ENCODE assay signal across 9 cellular contexts in genomic region chr5:160506006-160507004, GRCh38.
DNase-seq lines count a peak whose midpoint lies in the region; ATAC-seq and TF ChIP-seq lines count a peak whose summit lies in the region.
"Had no signal": no experiment of that assay in that cellular context is flagged by ENCODE, and none has a peak within 500 bp of the region (broad histone marks: within the 10 kb centered on the region; RNA-seq: fewer than 3 reads in every experiment).

No MANE protein-coding gene starts in this region.

- BruUV-seq in Caco-2 (replicated peaks; lab: Mats Ljungman, UMichigan) = no TSS peak

- H3K36me3 Mint-ChIP-seq in activated naive CD8-positive, alpha-beta T cell treated with anti-CD3 and anti-CD28 coated beads for 36 hours = no peaks in the 10 kb centered on the region
- H3K36me3 Mint-ChIP-seq in Caco-2 (ENCODE audit: insufficient read depth, unreplicated experiment) = no peaks in the 10 kb centered on the region

- no peaks in the 10 kb centered on the region for H3K4me1 ChIP-seq in Caco-2

- POLR2A ChIA-PET in Caco-2 (lab: Charles Lee) = no interaction called here

- peak overlapping the region; percentile 69 for H3K27ac Mint-ChIP-seq in activated naive CD8-positive, alpha-beta T cell treated with anti-CD3 and anti-CD28 coated beads for 36 hours
- no peak overlapping the region for H3K27ac Mint-ChIP-seq in Caco-2 (ENCODE audit: unreplicated experiment)

- no peaks in the 10 kb centered on the region for H3K9me3 Mint-ChIP-seq in activated naive CD8-positive, alpha-beta T cell treated with anti-CD3 and anti-CD28 coated beads for 36 hours
- H3K9me3 Mint-ChIP-seq in Caco-2 (ENCODE audit: unreplicated experiment) = no peaks in the 10 kb centered on the region

- H3K4me3 Mint-ChIP-seq in activated naive CD8-positive, alpha-beta T cell treated with anti-CD3 and anti-CD28 coated beads for 36 hours = peak overlapping the region; percentile 26
- no peak overlapping the region for H3K4me3 Mint-ChIP-seq in Caco-2 (ENCODE audit: unreplicated experiment)

- no peak for TF ChIP-seq CTCF in Caco-2 (IDR thresholded peaks at IDR 0.05; ENCODE audit: insufficient read depth in 1 of 2, low read depth in 1 of 2, low read length in 1 of 2, severe bottlenecking in 1 of 2, unreplicated experiment in 1 of 2)

- no peaks in the 10 kb centered on the region for H3K27me3 ChIP-seq in Caco-2 (replicated peaks; ENCODE audit: control insufficient read depth, insufficient read depth, low read length)
- H3K27me3 ChIP-seq: tibial nerve had no signal

- H3K27me3 Mint-ChIP-seq in activated naive CD8-positive, alpha-beta T cell treated with anti-CD3 and anti-CD28 coated beads for 36 hours = no peaks in the 10 kb centered on the region
- no peaks in the 10 kb centered on the region for H3K27me3 Mint-ChIP-seq in Caco-2 (ENCODE audit: insufficient read depth, unreplicated experiment)

- DNase-seq in RPMI7951 (ENCODE audit: low read depth) = peak; percentile 88
- DNase-seq in activated naive CD8-positive, alpha-beta T cell treated with anti-CD3 and anti-CD28 coated beads for 36 hours = peak; percentile 74
- peak; percentile 66 for DNase-seq in left kidney (ENCODE audit: low read depth, low spot score)
- DNase-seq in stimulated activated CD8-positive, alpha-beta memory T cell treated with anti-CD3 and anti-CD28 coated beads, Interleukin-4, amount 100 ng/mL, for 1 hour (ENCODE audit: low read depth in 2 of 2, low spot score in 1 of 2) = peak; percentile 37 to 57
- no peak for DNase-seq in Caco-2
- no peak for DNase-seq in DMS153 treated with DMSO at 0.1 percent for 48 hours (lab: John Stamatoyannopoulos, UW; ENCODE audit: unreplicated experiment)

- intact Hi-C loops in Caco-2 (cut with micrococcal nuclease; ENCODE audit: unreplicated experiment) = loop anchor here (5.0 kb wide), 1 partner anchor 141 kb away; no protein-coding TSS in a partner anchor

- H3K9me3 ChIP-seq in Caco-2 = no peaks in the 10 kb centered on the region
- H3K9me3 ChIP-seq: tibial nerve had no signal

- ATAC-seq in GM18520 (IDR thresholded peaks at IDR 0.05; ENCODE audit: unreplicated experiment) = peak; percentile 58
- peak; percentile 83 for ATAC-seq in HG02642 (IDR thresholded peaks at IDR 0.05; ENCODE audit: poor library complexity, unreplicated experiment)

- H3K36me3 ChIP-seq in Caco-2 (ENCODE audit: control insufficient read depth, insufficient read depth, low read length) = no peaks in the 10 kb centered on the region
- H3K36me3 ChIP-seq: tibial nerve had no signal

- H3K4me3 ChIP-seq in Caco-2 (ENCODE audit: low read depth, low read length) = no peak overlapping the region
- H3K4me3 ChIP-seq: tibial nerve had no signal

- peaks cover 28% of the 10 kb centered on the region for H3K4me1 Mint-ChIP-seq in activated naive CD8-positive, alpha-beta T cell treated with anti-CD3 and anti-CD28 coated beads for 36 hours
- H3K4me1 Mint-ChIP-seq in Caco-2 (ENCODE audit: low read depth, unreplicated experiment) = no peaks in the 10 kb centered on the region

- CTCF ChIA-PET in Caco-2 (lab: Charles Lee) = interaction anchor here (3.5 kb wide), 1 partner anchor 67 kb away, joined by 26 read pairs; no protein-coding TSS in a partner anchor

Comparison
In these comparisons a context has a peak if more than half of its experiments do, and no peak if none do; other contexts are left out.
1. DNase-seq: peak in RPMI7951 (single experiment), activated naive CD8-positive, alpha-beta T cell treated with anti-CD3 and anti-CD28 coated beads for 36 hours (single experiment), left kidney (single experiment) and stimulated activated CD8-positive, alpha-beta memory T cell treated with anti-CD3 and anti-CD28 coated beads, Interleukin-4, amount 100 ng/mL, for 1 hour (2 of 2); none in Caco-2 (0 of 2) and DMS153 treated with DMSO at 0.1 percent for 48 hours (single experiment).